27 cellular contexts compared by ENCODE assay signal in the genomic region with DNA sequence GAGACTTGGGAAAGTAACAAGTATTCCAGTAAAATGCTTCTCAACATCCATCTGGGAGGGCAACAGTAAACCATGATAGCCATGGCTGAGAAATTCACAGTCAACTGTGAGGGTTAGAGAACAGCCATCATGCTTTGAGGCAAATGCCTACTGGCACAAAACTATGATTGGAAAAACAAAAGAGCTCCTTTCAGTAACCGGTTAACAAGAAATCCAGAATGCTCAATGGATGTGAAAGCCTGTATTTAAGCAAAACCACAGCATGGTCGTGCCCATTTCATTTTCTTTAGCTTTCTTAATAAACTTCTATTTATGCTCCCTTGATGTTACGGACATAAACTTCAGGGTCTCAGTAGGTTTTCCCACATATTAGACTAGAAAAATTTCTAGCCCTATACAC.
"Had no signal": no experiment of that assay in that cellular context is flagged by ENCODE, and none has a peak within 500 bp of the region (broad histone marks: within the 10 kb centered on the region; RNA-seq: fewer than 3 reads in every experiment).

No MANE protein-coding gene starts in this region.

- H3K36me3 ChIP-seq: neural progenitor cell, ovary, right lobe of liver, sigmoid colon, stomach, thoracic aorta, thyroid gland, tibial nerve, upper lobe of left lung, vagina had no signal

- H3K27ac ChIP-seq: neural progenitor cell, ovary, parathyroid adenoma, psoas muscle, right lobe of liver, sigmoid colon, stomach, thoracic aorta, thyroid gland, tibial nerve, upper lobe of left lung, vagina had no signal

- H3K27me3 ChIP-seq: neural progenitor cell, ovary, right lobe of liver, sigmoid colon, stomach, thyroid gland, tibial nerve, upper lobe of left lung, vagina had no signal

- H3K36me3 Mint-ChIP-seq: neural progenitor cell; stimulated activated effector memory CD8-positive, alpha-beta T cell treated with anti-CD3 and anti-CD28 coated beads, Interleukin-12 subunit alpha, Interleukin-12 subunit beta, amount 100 ng/mL, for 72 hours; stimulated activated naive B cell treated with anti-CD40 and anti-IgM and Interleukin-4, amounts not matched to agents 10 μg/mL and 1 μg/mL and 100 μg/mL, for 72 hours had no signal

- H3K9ac ChIP-seq: neural progenitor cell, parathyroid adenoma had no signal

- H3K4me3 ChIP-seq: neural progenitor cell, ovary, psoas muscle, right lobe of liver, sigmoid colon, stomach, thoracic aorta, thyroid gland, tibial nerve, upper lobe of left lung, vagina had no signal

- H3K4me2 ChIP-seq: neural progenitor cell had no signal

- H3K27me3 Mint-ChIP-seq: stimulated activated naive B cell treated with anti-CD40 and anti-IgM and Interleukin-4, amounts not matched to agents 10 μg/mL and 1 μg/mL and 100 μg/mL, for 72 hours; stimulated activated naive CD8-positive, alpha-beta T cell treated with anti-CD3 and anti-CD28 coated beads, Interleukin-15, Interleukin-2, amounts not matched to agents 100 ng/mL and 50 ng/mL, for 24 hours had no signal

- H3K9me3 Mint-ChIP-seq: nephron; neural progenitor cell; stimulated activated naive B cell treated with anti-CD40 and anti-IgM and Interleukin-4, amounts not matched to agents 10 μg/mL and 1 μg/mL and 100 μg/mL, for 72 hours had no signal

- H3K27ac Mint-ChIP-seq: nephron; neural progenitor cell; progenitor cell of endocrine pancreas; stimulated activated effector memory CD8-positive, alpha-beta T cell treated with anti-CD3 and anti-CD28 coated beads, Interleukin-12 subunit alpha, Interleukin-12 subunit beta, amount 100 ng/mL, for 72 hours; stimulated activated naive B cell treated with anti-CD40 and anti-IgM and Interleukin-4, amounts not matched to agents 10 μg/mL and 1 μg/mL and 100 μg/mL, for 72 hours; stimulated activated naive CD8-positive, alpha-beta T cell treated with anti-CD3 and anti-CD28 coated beads, Interleukin-15, Interleukin-2, amounts not matched to agents 100 ng/mL and 50 ng/mL, for 24 hours had no signal

- DNase-seq: occipital lobe; ovary; posterior cingulate gyrus; psoas muscle; right cardiac atrium; right lobe of liver; sigmoid colon; small intestine; stimulated activated CD4-positive, alpha-beta T cell treated with anti-CD3 and anti-CD28 coated beads, Interleukin-15, amount 100 ng/mL, for 24 hours; stimulated activated CD4-positive, alpha-beta T cell treated with anti-CD3 and anti-CD28 coated beads, Interleukin-2, amount 100 ng/mL, for 24 hours; stimulated activated CD4-positive, alpha-beta T cell treated with anti-CD3 and anti-CD28 coated beads, Interleukin-2, amount 100 ng/mL, for 48 hours; stimulated activated CD4-positive, alpha-beta T cell treated with anti-CD3 and anti-CD28 coated beads, Interleukin-4, amount 100 ng/mL, for 24 hours; stimulated activated naive B cell treated with anti-CD40 and anti-IgM and Interleukin-4, amounts not matched to agents 10 μg/mL and 1 μg/mL and 100 μg/mL, for 72 hours; stimulated activated naive CD4-positive, alpha-beta T cell treated with Interleukin-2 at 50 U/mL for 16 hours; stomach; thyroid gland; trophoblast cell; upper lobe of left lung had no signal

- H3K4me3 Mint-ChIP-seq: nephron; neural progenitor cell; stimulated activated effector memory CD8-positive, alpha-beta T cell treated with anti-CD3 and anti-CD28 coated beads, Interleukin-12 subunit alpha, Interleukin-12 subunit beta, amount 100 ng/mL, for 72 hours; stimulated activated naive B cell treated with anti-CD40 and anti-IgM and Interleukin-4, amounts not matched to agents 10 μg/mL and 1 μg/mL and 100 μg/mL, for 72 hours; stimulated activated naive CD8-positive, alpha-beta T cell treated with anti-CD3 and anti-CD28 coated beads, Interleukin-15, Interleukin-2, amounts not matched to agents 100 ng/mL and 50 ng/mL, for 24 hours had no signal

- H3K4me1 Mint-ChIP-seq: nephron; neural progenitor cell; stimulated activated effector memory CD8-positive, alpha-beta T cell treated with anti-CD3 and anti-CD28 coated beads, Interleukin-12 subunit alpha, Interleukin-12 subunit beta, amount 100 ng/mL, for 72 hours; stimulated activated naive B cell treated with anti-CD40 and anti-IgM and Interleukin-4, amounts not matched to agents 10 μg/mL and 1 μg/mL and 100 μg/mL, for 72 hours had no signal

- ATAC-seq: psoas muscle; right cardiac atrium; right lobe of liver; stimulated activated effector memory CD8-positive, alpha-beta T cell treated with anti-CD3 and anti-CD28 coated beads, Interleukin-12 subunit alpha, Interleukin-12 subunit beta, amount 100 ng/mL, for 72 hours; stimulated activated naive B cell treated with anti-CD40 and anti-IgM and Interleukin-4, amounts not matched to agents 10 μg/mL and 1 μg/mL and 100 μg/mL, for 72 hours had no signal

- H3K9me3 ChIP-seq: ovary, psoas muscle, right lobe of liver, sigmoid colon, stomach, thoracic aorta, thyroid gland, tibial nerve, upper lobe of left lung, vagina had no signal

- H3K4me1 ChIP-seq: parathyroid adenoma, right lobe of liver, sigmoid colon, stomach, thyroid gland, tibial nerve, upper lobe of left lung, vagina had no signal

- H2AFZ ChIP-seq: neural progenitor cell, parathyroid adenoma had no signal
